ENCODE assay signal across 1 cellular context in genomic region chr20:37405351-37405897, GRCh38.
TF ChIP-seq lines count a peak whose summit lies in the region.

No MANE protein-coding gene starts in this region.

TF ChIP-seq in HEK293, 187 proteins besides CTCF, POLR2A, EP300 and RAD21 (continued from another document):
- TF ChIP-seq TSHZ1 (tag by site-specific recombination; IDR thresholded peaks at IDR 0.05; ENCODE audit: borderline replicate concordance) (no peak), ZNF664 (tag by site-specific recombination; IDR thresholded peaks at IDR 0.05) (peak; percentile 91), ZNF610 (tag by site-specific recombination; IDR thresholded peaks at IDR 0.05; ENCODE audit: borderline replicate concordance) (peak; percentile 56; the same call in 1 of the 2 replicates), ZNF404 (tag by site-specific recombination; IDR thresholded peaks at IDR 0.05) (no peak), ZNF416 (tag by site-specific recombination; IDR thresholded peaks at IDR 0.05) (no peak), ZNF354C (tag by site-specific recombination; IDR thresholded peaks at IDR 0.05; ENCODE audit: borderline replicate concordance, low read depth) (no peak), ZNF513 (tag by site-specific recombination; IDR thresholded peaks at IDR 0.05) (no peak), ZNF600 (tag by site-specific recombination; IDR thresholded peaks at IDR 0.05) (peak; percentile 9; the same call in 1 of the 2 replicates), IKZF3 (tag by site-specific recombination; IDR thresholded peaks at IDR 0.05) (no peak), ZBTB8A (tag by site-specific recombination; IDR thresholded peaks at IDR 0.05) (no peak)
